ENCODE assay signal across 19 cellular contexts in genomic region chr15:99340347-99340746, GRCh38.
"Had no signal": no experiment of that assay in that cellular context is flagged by ENCODE, and none has a peak within 500 bp of the region (broad histone marks: within the 10 kb centered on the region; RNA-seq: fewer than 3 reads in every experiment).

No MANE protein-coding gene starts in this region.

- H3K27me3 ChIP-seq: gastrocnemius medialis, heart left ventricle, tibial artery, vagina had no signal

- H3K36me3 ChIP-seq: gastrocnemius medialis, vagina had no signal

- H3K27ac ChIP-seq: coronary artery, gastrocnemius medialis, heart left ventricle, tibial artery, vagina had no signal

- H3K4me1 Mint-ChIP-seq: central memory CD8-positive, alpha-beta T cell; immature natural killer cell had no signal

- ATAC-seq: activated CD8-positive, alpha-beta T cell treated with anti-CD3 and anti-CD28 coated beads for 36 hours; gastrocnemius medialis; heart left ventricle; naive thymus-derived CD8-positive, alpha-beta T cell; right cardiac atrium had no signal

- H3K4me1 ChIP-seq: gastrocnemius medialis, tibial artery had no signal

- H3K27ac Mint-ChIP-seq: activated CD4-positive, alpha-beta T cell treated with anti-CD3 and anti-CD28 coated beads, Interleukin-2, amount 10 ng/mL, durations not matched to agents 24 days and 14 days; activated CD8-positive, alpha-beta T cell treated with anti-CD3 and anti-CD28 coated beads for 36 hours; activated T-cell treated with anti-CD3 and anti-CD28 coated beads, Interleukin-2, amount 50 U/mL, for 24 hours; activated T-helper 2 cell treated with anti-CD3 and anti-CD28 coated beads, Interferon-gamma antibody, Interleukin-2, Interleukin-4, amounts not matched to agents 10 μg/mL and 5 μg/mL and 100 μg/mL, durations not matched to agents 14 hours and 24 hours and 36 hours; brain; immature natural killer cell; naive thymus-derived CD8-positive, alpha-beta T cell had no signal

- H3K4me3 Mint-ChIP-seq: activated CD4-positive, alpha-beta T cell treated with anti-CD3 and anti-CD28 coated beads, Interleukin-2, amount 10 ng/mL, durations not matched to agents 24 days and 14 days; activated CD8-positive, alpha-beta T cell treated with anti-CD3 and anti-CD28 coated beads for 36 hours; activated T-cell treated with anti-CD3 and anti-CD28 coated beads, Interleukin-2, amount 50 U/mL, for 24 hours; brain; central memory CD8-positive, alpha-beta T cell; immature natural killer cell; naive thymus-derived CD8-positive, alpha-beta T cell had no signal

- DNase-seq: activated CD4-positive, alpha-beta T cell treated with anti-CD3 and anti-CD28 coated beads, Interleukin-2, amount 10 ng/mL, durations not matched to agents 24 days and 14 days; activated CD8-positive, alpha-beta T cell treated with anti-CD3 and anti-CD28 coated beads for 36 hours; activated naive CD4-positive, alpha-beta T cell treated with Interleukin-2 at 50 U/mL for 16 hours; activated T-cell treated with anti-CD3 and anti-CD28 coated beads, Interleukin-2, amount 50 U/mL, for 24 hours; gastrocnemius medialis; heart left ventricle; immature natural killer cell; mesendoderm; naive thymus-derived CD8-positive, alpha-beta T cell; right cardiac atrium; stimulated activated CD4-positive, alpha-beta T cell treated with anti-CD3 and anti-CD28 coated beads, Interleukin-4, amount 100 ng/mL, for 4 hours; stimulated activated naive CD4-positive, alpha-beta T cell; T1000; tibial artery had no signal

- H3K9me3 Mint-ChIP-seq: activated CD4-positive, alpha-beta T cell treated with anti-CD3 and anti-CD28 coated beads, Interleukin-2, amount 10 ng/mL, durations not matched to agents 24 days and 14 days; activated CD8-positive, alpha-beta T cell treated with anti-CD3 and anti-CD28 coated beads for 36 hours; activated T-cell treated with anti-CD3 and anti-CD28 coated beads, Interleukin-2, amount 50 U/mL, for 24 hours; activated T-helper 2 cell treated with anti-CD3 and anti-CD28 coated beads, Interferon-gamma antibody, Interleukin-2, Interleukin-4, amounts not matched to agents 10 μg/mL and 5 μg/mL and 100 μg/mL, durations not matched to agents 14 hours and 24 hours and 36 hours; brain; central memory CD8-positive, alpha-beta T cell; immature natural killer cell; naive thymus-derived CD8-positive, alpha-beta T cell had no signal

- H3K27me3 Mint-ChIP-seq: activated CD4-positive, alpha-beta T cell treated with anti-CD3 and anti-CD28 coated beads, Interleukin-2, amount 10 ng/mL, durations not matched to agents 24 days and 14 days; activated CD8-positive, alpha-beta T cell treated with anti-CD3 and anti-CD28 coated beads for 36 hours; activated T-cell treated with anti-CD3 and anti-CD28 coated beads, Interleukin-2, amount 50 U/mL, for 24 hours; central memory CD8-positive, alpha-beta T cell; naive thymus-derived CD8-positive, alpha-beta T cell had no signal

- H3K4me3 ChIP-seq: coronary artery, gastrocnemius medialis, heart left ventricle, tibial artery, vagina had no signal

- H3K9me3 ChIP-seq: gastrocnemius medialis, heart left ventricle, tibial artery, vagina had no signal
